Comparison of ENCODE assay signal across 20 cellular contexts in genomic region chr7:126501617-126502016, GRCh38.
DNase-seq lines count a peak whose midpoint lies in the region; ATAC-seq, FAIRE-seq and TF ChIP-seq lines count a peak whose summit lies in the region.
"Had no signal": no experiment of that assay in that cellular context is flagged by ENCODE, and none has a peak within 500 bp of the region (broad histone marks: within the 10 kb centered on the region; RNA-seq: fewer than 3 reads in every experiment).

No MANE protein-coding gene starts in this region.

- H3K36me3 ChIP-seq in bronchial epithelial cell (ENCODE audit: control insufficient read depth, insufficient read depth, low read length) (no peaks in the 10 kb centered on the region), upper lobe of left lung (no peaks in the 10 kb centered on the region)
- H3K36me3 ChIP-seq: adrenal gland; BLaER1 treated with 17β-estradiol and CSF1 and Interleukin-3, amounts not matched to agents 10 nM and 100 nM; tibial nerve had no signal

- TF ChIP-seq CTCF in bronchial epithelial cell (IDR thresholded peaks at IDR 0.05; ENCODE audit: insufficient read depth, low read length, severe bottlenecking) (no peak), upper lobe of left lung (IDR thresholded peaks at IDR 0.05) (no peak)

- DNase-seq in NCI-H1436 treated with DMSO at 0.1 percent for 48 hours (lab: John Stamatoyannopoulos, UW) = peak; percentile 34
- no peak for DNase-seq in NCI-H1436 (lab: John Stamatoyannopoulos, UW)
- peak; percentile 58 for DNase-seq in NCI-H1417 treated with DMSO at 0.1 percent for 48 hours (lab: John Stamatoyannopoulos, UW)
- DNase-seq in bronchial epithelial cell (ENCODE audit: low read depth) = peak; percentile 14
- no peak for DNase-seq in NCI-H774 (lab: John Stamatoyannopoulos, UW)
- DNase-seq in upper lobe of left lung = no peak
- DNase-seq in activated CD4-positive, alpha-beta T cell treated with anti-CD3 and anti-CD28 coated beads, Interleukin-2, amount 50 U/mL, for 48 hours = no peak
- DNase-seq: activated CD8-positive, alpha-beta T cell treated with anti-CD3 and anti-CD28 coated beads, Interleukin-2, amount 10 ng/mL, durations not matched to agents 7 days and 5 days; adrenal gland; DMS53; left colon; posterior cingulate gyrus; SW 1271 had no signal

- no peaks in the 10 kb centered on the region for H3K9me3 ChIP-seq in upper lobe of left lung
- H3K9me3 ChIP-seq: adrenal gland; BLaER1 treated with 17β-estradiol and CSF1 and Interleukin-3, amounts not matched to agents 10 nM and 100 nM; tibial nerve had no signal

- no peak for TF ChIP-seq POLR2A in upper lobe of left lung (IDR thresholded peaks at IDR 0.05)

- ATAC-seq in HG02588 (IDR thresholded peaks at IDR 0.05; ENCODE audit: unreplicated experiment) = peak; percentile 83
- no peak for ATAC-seq in upper lobe of left lung (ENCODE audit: low FRiP score in 2 of 2)
- ATAC-seq: activated CD8-positive, alpha-beta T cell treated with anti-CD3 and anti-CD28 coated beads, Interleukin-2, amount 10 ng/mL, durations not matched to agents 7 days and 5 days; left colon; Panc1 had no signal

- 63 to 65% methylated on average over 2 of the region's 2 CpGs for WGBS in upper lobe of left lung, 2 donors

- H3K27me3 ChIP-seq in bronchial epithelial cell (ENCODE audit: control insufficient read depth, insufficient read depth, low read length) (no peaks in the 10 kb centered on the region), upper lobe of left lung (no peaks in the 10 kb centered on the region)
- H3K27me3 ChIP-seq: adrenal gland; BLaER1 treated with 17β-estradiol and CSF1 and Interleukin-3, amounts not matched to agents 10 nM and 100 nM; tibial nerve had no signal

- TF ChIP-seq EP300 in upper lobe of left lung (IDR thresholded peaks at IDR 0.05) = no peak

- no peaks in the 10 kb centered on the region for H3K4me1 ChIP-seq in upper lobe of left lung
- H3K4me1 ChIP-seq: adrenal gland; BLaER1 treated with 17β-estradiol and CSF1 and Interleukin-3, amounts not matched to agents 10 nM and 100 nM; tibial nerve had no signal

- H3K27ac ChIP-seq in upper lobe of left lung = no peak overlapping the region
- H3K27ac ChIP-seq: 22Rv1; adrenal gland; BLaER1 treated with 17β-estradiol and CSF1 and Interleukin-3, amounts not matched to agents 10 nM and 100 nM; skin epidermis; tibial nerve; VCaP had no signal

- no peak for FAIRE-seq in bronchial epithelial cell (lab: Jason Lieb, UNC)

- no peak overlapping the region for H3K4me3 ChIP-seq in bronchial epithelial cell (ENCODE audit: low read depth, low read length)
- H3K4me3 ChIP-seq in upper lobe of left lung = no peak overlapping the region
- H3K4me3 ChIP-seq: adrenal gland; BLaER1 treated with 17β-estradiol and CSF1 and Interleukin-3, amounts not matched to agents 10 nM and 100 nM; skin epidermis; tibial nerve had no signal

Comparison
In these comparisons a context has a peak if more than half of its experiments do, and no peak if none do; other contexts are left out.
1. DNase-seq: peak in NCI-H1436 treated with DMSO at 0.1 percent for 48 hours (single experiment), NCI-H1417 treated with DMSO at 0.1 percent for 48 hours (single experiment) and bronchial epithelial cell (single experiment); none in NCI-H1436 (single experiment), NCI-H774 (single experiment), upper lobe of left lung (0 of 2) and activated CD4-positive, alpha-beta T cell treated with anti-CD3 and anti-CD28 coated beads, Interleukin-2, amount 50 U/mL, for 48 hours (0 of 2).